ENCODE assay signal across 17 cellular contexts in genomic region chr10:37734971-37735370, GRCh38.
DNase-seq lines count a peak whose midpoint lies in the region; ATAC-seq, FAIRE-seq and TF ChIP-seq lines count a peak whose summit lies in the region.
"Had no signal": no experiment of that assay in that cellular context is flagged by ENCODE, and none has a peak within 500 bp of the region (broad histone marks: within the 10 kb centered on the region; RNA-seq: fewer than 3 reads in every experiment).

No MANE protein-coding gene starts in this region.

- no peaks in the 10 kb centered on the region for H3K27me3 ChIP-seq in mammary epithelial cell (ENCODE audit: insufficient read depth, low read length)
- H3K27me3 ChIP-seq in breast epithelium, result no peaks in the 10 kb centered on the region
- no peaks in the 10 kb centered on the region for H3K27me3 ChIP-seq in K562 (ENCODE audit: control insufficient read depth in 2 of 2, insufficient read depth in 2 of 2, low read length in 2 of 2)
- no peaks in the 10 kb centered on the region for H3K27me3 ChIP-seq in MG63
- H3K27me3 ChIP-seq: esophagus squamous epithelium had no signal

- in situ Hi-C loops in mammary epithelial cell (cut with MboI; ENCODE audit: low sequenced_read_pairs in 2 of 2), result no loop called here
- in situ Hi-C loops in K562 (cut with MboI), result no loop called here

- DNase-seq in mammary epithelial cell (peak; percentile 23), breast epithelium (ENCODE audit: low spot score in 2 of 2) (no peak), NB4 (ENCODE audit: low read depth) (peak; percentile 97), K562 (ENCODE audit: extremely low read depth in 1 of 4, low spot score in 3 of 4) (peak in 1 of 4 experiments; percentile 20), urothelium cell line (ENCODE audit: low spot score) (peak; percentile 61), MG63 (no peak), substantia nigra (lab: John Stamatoyannopoulos, UW) (no peak)
- DNase-seq: activated naive CD4-positive, alpha-beta T cell treated with anti-CD3 and anti-CD28 coated beads, Interleukin-2, amount 10 ng/mL, durations not matched to agents 7 days and 5 days; esophagus squamous epithelium; GF-D8; H9; hippocampal formation; kidney glomerular epithelial cell; NCI-H1092 treated with DMSO at 0.1 percent for 48 hours; NCI-H82 had no signal

- CTCF ChIA-PET in mammary epithelial cell (lab: Charles Lee; ENCODE audit: low non-redundant PET), result no interaction called here
- CTCF ChIA-PET in K562 (lab: Yijun Ruan, JAX; ENCODE audit: low intra/inter-chr PET ratio), result no interaction called here

- intact Hi-C loops in mammary epithelial cell (cut with micrococcal nuclease), result loop anchor here (10.0 kb wide), 1 partner anchor 70 kb away; no protein-coding TSS in a partner anchor
- intact Hi-C loops in breast epithelium (cut with DNase I; ENCODE audit: low total_unique reads), result no loop called here
- intact Hi-C loops in K562 (cut with micrococcal nuclease), result no loop called here

- H4K20me1 ChIP-seq in mammary epithelial cell (ENCODE audit: insufficient read depth, low read length) (no peaks in the 10 kb centered on the region), K562 (replicated peaks; ENCODE audit: control insufficient read depth, insufficient read depth, low read length) (no peaks in the 10 kb centered on the region)

- H3K27ac ChIP-seq in mammary epithelial cell (ENCODE audit: insufficient read depth, low read depth, low read length), result no peak overlapping the region
- no peak overlapping the region for H3K27ac ChIP-seq in breast epithelium
- H3K27ac ChIP-seq in K562 (ENCODE audit: extremely low read depth, low read depth, low read length), result no peak overlapping the region
- H3K27ac ChIP-seq in substantia nigra (ENCODE audit: low read depth, low read length, poor library complexity, severe bottlenecking), result no peak overlapping the region
- H3K27ac ChIP-seq: esophagus squamous epithelium had no signal

- H3K4me3 ChIP-seq in mammary epithelial cell (replicated peaks in 1 of 3; ENCODE audit: insufficient read depth in 1 of 3, low read depth in 2 of 3, low read length in 3 of 3) (no peak overlapping the region), breast epithelium (no peak overlapping the region), NB4 (ENCODE audit: low read depth, low read length) (no peak overlapping the region), K562 (no peak overlapping the region), MG63 (no peak overlapping the region)
- H3K4me3 ChIP-seq: esophagus squamous epithelium had no signal

- dilution Hi-C loops in mammary epithelial cell (cut with HindIII; ENCODE audit: low sequenced_read_pairs), result no loop called here

- TF ChIP-seq EP300 in K562 (IDR thresholded peaks at IDR 0.05; ENCODE audit: low read length), result peak; percentile 20; the same call in 1 of the 2 replicates

- H3K9ac ChIP-seq in mammary epithelial cell (ENCODE audit: insufficient read depth, low read length) (no peak overlapping the region), K562 (ENCODE audit: insufficient read depth in 1 of 2, low read depth in 2 of 2, low read length in 2 of 2) (no peak overlapping the region)

- peak; percentile 53 for ATAC-seq in K562
- no peak for ATAC-seq in GM18517 (IDR thresholded peaks at IDR 0.05; ENCODE audit: unreplicated experiment)
- ATAC-seq: activated CD4-positive, CD25-positive, alpha-beta regulatory T cell treated with anti-CD3 and anti-CD28 coated beads, Interleukin-2, amount 50 U/mL, for 24 hours had no signal

- WGBS in mammary epithelial cell (ENCODE audit: low coverage, missing lambda C conversion rate), result 21% methylated on average over 2 of the region's 2 CpGs
- 0% methylated on average over 2 of the region's 2 CpGs for WGBS in K562 (ENCODE audit: insufficient coverage, low coverage, missing lambda C conversion rate)

- TF ChIP-seq RAD21 in K562 (CRISPR knock-in tag; conservative IDR thresholded peaks at IDR 0.05 in 1 of 2, IDR thresholded peaks at IDR 0.05 in 1 of 2), result no peak

- H2AFZ ChIP-seq in mammary epithelial cell (ENCODE audit: low read depth, low read length) (no peak overlapping the region), K562 (ENCODE audit: low read depth, low read length) (no peak overlapping the region; the same call in 1 of the 2 replicates)

- H3K36me3 ChIP-seq in mammary epithelial cell (ENCODE audit: insufficient read depth, low read length) (no peaks in the 10 kb centered on the region), breast epithelium (no peaks in the 10 kb centered on the region), K562 (ENCODE audit: control insufficient read depth, insufficient read depth, low read length) (no peaks in the 10 kb centered on the region), MG63 (no peaks in the 10 kb centered on the region)
- H3K36me3 ChIP-seq: esophagus squamous epithelium had no signal

- no peaks in the 10 kb centered on the region for H3K4me1 ChIP-seq in mammary epithelial cell (ENCODE audit: insufficient read depth, low read length)
- no peaks in the 10 kb centered on the region for H3K4me1 ChIP-seq in breast epithelium
- peaks cover 0 to 5% of the 10 kb centered on the region in 2 experiments; a peak in 1 of 5 replicates for H3K4me1 ChIP-seq in K562 (replicated peaks in 1 of 2; ENCODE audit: control insufficient read depth in 2 of 2, insufficient read depth in 2 of 2, low read length in 2 of 2)
- H3K4me1 ChIP-seq: esophagus squamous epithelium had no signal

- BruUV-seq in mammary epithelial cell (replicated peaks; lab: Mats Ljungman, UMichigan), result no TSS peak
- BruUV-seq in K562 (replicated peaks; lab: Mats Ljungman, UMichigan), result no TSS peak

- no peaks in the 10 kb centered on the region for H3K79me2 ChIP-seq in mammary epithelial cell (ENCODE audit: insufficient read depth, low read length)
- H3K79me2 ChIP-seq in K562 (ENCODE audit: control insufficient read depth, insufficient read depth, low read length), result no peaks in the 10 kb centered on the region

- H3K9me3 ChIP-seq in mammary epithelial cell (replicated peaks; ENCODE audit: insufficient read depth, low read length), result peaks cover 11% of the 10 kb centered on the region
- H3K9me3 ChIP-seq in breast epithelium, result no peaks in the 10 kb centered on the region
- no peaks in the 10 kb centered on the region for H3K9me3 ChIP-seq in K562 (replicated peaks; ENCODE audit: control insufficient read depth, insufficient read depth, low read depth, low read length)
- no peaks in the 10 kb centered on the region for H3K9me3 ChIP-seq in MG63

- no peaks in the 10 kb centered on the region for H3K9me1 ChIP-seq in K562 (ENCODE audit: control insufficient read depth, insufficient read depth, low read length)

- TF ChIP-seq CTCF in mammary epithelial cell (conservative IDR thresholded peaks at IDR 0.05 in 1 of 2, IDR thresholded peaks at IDR 0.05 in 1 of 2; ENCODE audit: extremely low read depth in 1 of 2, insufficient read depth in 1 of 2, low read depth in 1 of 2, low read length in 2 of 2) (no peak), breast epithelium (IDR thresholded peaks at IDR 0.05) (no peak), NB4 (IDR thresholded peaks at IDR 0.05; ENCODE audit: low read depth, low read length) (no peak), K562 (IDR thresholded peaks at IDR 0.05 in 2 of 3, conservative IDR thresholded peaks at IDR 0.05 in 1 of 3; ENCODE audit: insufficient read depth in 2 of 3, low read depth in 1 of 3, low read length in 3 of 3) (no peak)

- FAIRE-seq in K562 (lab: Jason Lieb, UNC) (no peak), urothelium cell line (lab: Jason Lieb, UNC) (peak; percentile 77)

- POLR2A ChIA-PET in K562 (lab: Yijun Ruan, JAX), result no interaction called here

- TF ChIP-seq POLR2A in breast epithelium (IDR thresholded peaks at IDR 0.05), result no peak
- TF ChIP-seq POLR2A in NB4 (IDR thresholded peaks at IDR 0.05; ENCODE audit: extremely low read depth, insufficient read length), result no peak
- TF ChIP-seq POLR2A in K562 (conservative IDR thresholded peaks at IDR 0.05), result no peak

- H3K4me2 ChIP-seq in mammary epithelial cell (ENCODE audit: insufficient read depth, low read depth, low read length), result no peak overlapping the region
- H3K4me2 ChIP-seq in K562 (ENCODE audit: insufficient read depth, low read length), result no peak overlapping the region

TF ChIP-seq in K562, 482 proteins besides CTCF, POLR2A, EP300 and RAD21 (continues in another document):
- no peak for TF ChIP-seq TAF15 (IDR thresholded peaks at IDR 0.05; ENCODE audit: low read depth, low read length)
- TF ChIP-seq EHMT2 (IDR thresholded peaks at IDR 0.05), result peak; percentile 65; the same call in 1 of the 2 replicates
- no peak for TF ChIP-seq CBX1 (IDR thresholded peaks at IDR 0.05; ENCODE audit: low read depth)
- TF ChIP-seq, protein P1, sequence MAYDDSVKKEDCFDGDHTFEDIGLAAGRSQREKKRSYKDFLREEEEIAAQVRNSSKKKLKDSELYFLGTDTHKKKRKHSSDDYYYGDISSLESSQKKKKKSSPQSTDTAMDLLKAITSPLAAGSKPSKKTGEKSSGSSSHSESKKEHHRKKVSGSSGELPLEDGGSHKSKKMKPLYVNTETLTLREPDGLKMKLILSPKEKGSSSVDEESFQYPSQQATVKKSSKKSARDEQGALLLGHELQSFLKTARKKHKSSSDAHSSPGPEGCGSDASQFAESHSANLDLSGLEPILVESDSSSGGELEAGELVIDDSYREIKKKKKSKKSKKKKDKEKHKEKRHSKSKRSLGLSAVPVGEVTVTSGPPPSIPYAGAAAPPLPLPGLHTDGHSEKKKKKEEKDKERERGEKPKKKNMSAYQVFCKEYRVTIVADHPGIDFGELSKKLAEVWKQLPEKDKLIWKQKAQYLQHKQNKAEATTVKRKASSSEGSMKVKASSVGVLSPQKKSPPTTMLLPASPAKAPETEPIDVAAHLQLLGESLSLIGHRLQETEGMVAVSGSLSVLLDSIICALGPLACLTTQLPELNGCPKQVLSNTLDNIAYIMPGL (CRISPR knock-in tag; IDR thresholded peaks at IDR 0.05), result no peak
- peak in 1 of 2 experiments; percentile 24; a peak in 1 of 4 replicates for TF ChIP-seq TRIM24 (IDR thresholded peaks at IDR 0.05)
- TF ChIP-seq SMARCE1 (IDR thresholded peaks at IDR 0.05), result peak; percentile 33; the same call in 1 of the 2 replicates
- no peak for TF ChIP-seq NCOR1 (IDR thresholded peaks at IDR 0.05)
- TF ChIP-seq JUND (IDR thresholded peaks at IDR 0.05; ENCODE audit: borderline replicate concordance, low read depth, low read length), result peak; percentile 77
- TF ChIP-seq JUND (tag; IDR thresholded peaks at IDR 0.05; ENCODE audit: borderline replicate concordance, low read depth, low read length), result peak; percentile 67; the same call in 1 of the 3 replicates
- TF ChIP-seq L3MBTL2 (IDR thresholded peaks at IDR 0.05), result 0 out of 2 replicates have a peak, but pooled peaks have one; percentile 32
- no peak for TF ChIP-seq ZNF696 (CRISPR knock-in tag; conservative IDR thresholded peaks at IDR 0.05)
- peak; percentile 90 for TF ChIP-seq FOSL1 (tag; conservative IDR thresholded peaks at IDR 0.05)

Comparison
In these comparisons a context has a peak if more than half of its experiments do, and no peak if none do; other contexts are left out.
1. DNase-seq: peak in mammary epithelial cell (single experiment), NB4 (single experiment) and urothelium cell line (single experiment); none in breast epithelium (0 of 2), MG63 (single experiment) and substantia nigra (0 of 49).